In genomic region chr3:197458179-197458707, GRCh38 we compare ENCODE assay signal across 1 cellular context.
TF ChIP-seq lines count a peak whose summit lies in the region.

No MANE protein-coding gene starts in this region.

TF ChIP-seq in HepG2, 621 proteins besides CTCF, POLR2A, EP300 and RAD21 (continued from another document and continues in another):
- TF ChIP-seq, protein P1, sequence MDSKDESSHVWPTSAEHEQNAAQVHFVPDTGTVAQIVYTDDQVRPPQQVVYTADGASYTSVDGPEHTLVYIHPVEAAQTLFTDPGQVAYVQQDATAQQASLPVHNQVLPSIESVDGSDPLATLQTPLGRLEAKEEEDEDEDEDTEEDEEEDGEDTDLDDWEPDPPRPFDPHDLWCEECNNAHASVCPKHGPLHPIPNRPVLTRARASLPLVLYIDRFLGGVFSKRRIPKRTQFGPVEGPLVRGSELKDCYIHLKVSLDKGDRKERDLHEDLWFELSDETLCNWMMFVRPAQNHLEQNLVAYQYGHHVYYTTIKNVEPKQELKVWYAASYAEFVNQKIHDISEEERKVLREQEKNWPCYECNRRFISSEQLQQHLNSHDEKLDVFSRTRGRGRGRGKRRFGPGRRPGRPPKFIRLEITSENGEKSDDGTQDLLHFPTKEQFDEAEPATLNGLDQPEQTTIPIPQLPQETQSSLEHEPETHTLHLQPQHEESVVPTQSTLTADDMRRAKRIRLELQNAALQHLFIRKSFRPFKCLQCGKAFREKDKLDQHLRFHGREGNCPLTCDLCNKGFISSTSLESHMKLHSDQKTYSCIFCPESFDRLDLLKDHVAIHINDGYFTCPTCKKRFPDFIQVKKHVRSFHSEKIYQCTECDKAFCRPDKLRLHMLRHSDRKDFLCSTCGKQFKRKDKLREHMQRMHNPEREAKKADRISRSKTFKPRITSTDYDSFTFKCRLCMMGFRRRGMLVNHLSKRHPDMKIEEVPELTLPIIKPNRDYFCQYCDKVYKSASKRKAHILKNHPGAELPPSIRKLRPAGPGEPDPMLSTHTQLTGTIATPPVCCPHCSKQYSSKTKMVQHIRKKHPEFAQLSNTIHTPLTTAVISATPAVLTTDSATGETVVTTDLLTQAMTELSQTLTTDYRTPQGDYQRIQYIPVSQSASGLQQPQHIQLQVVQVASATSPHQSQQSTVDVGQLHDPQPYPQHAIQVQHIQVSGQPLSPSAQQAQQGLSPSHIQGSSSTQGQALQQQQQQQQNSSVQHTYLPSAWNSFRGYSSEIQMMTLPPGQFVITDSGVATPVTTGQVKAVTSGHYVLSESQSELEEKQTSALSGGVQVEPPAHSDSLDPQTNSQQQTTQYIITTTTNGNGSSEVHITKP (CRISPR knock-in tag; IDR thresholded peaks at IDR 0.05; ENCODE audit: low read depth), result no peak
- TF ChIP-seq ZNF790 (CRISPR knock-in tag; IDR thresholded peaks at IDR 0.05; ENCODE audit: borderline replicate concordance) (no peak), ZBTB38 (CRISPR knock-in tag; IDR thresholded peaks at IDR 0.05) (peak; percentile 33; the same call in 1 of the 2 replicates), ZNF749 (CRISPR knock-in tag; IDR thresholded peaks at IDR 0.05; ENCODE audit: borderline replicate concordance) (no peak; the same call in 1 of the 2 replicates), ZNF740 (CRISPR knock-in tag; IDR thresholded peaks at IDR 0.05) (peak; percentile 59; the same call in 1 of the 2 replicates), RARA (CRISPR knock-in tag; IDR thresholded peaks at IDR 0.05) (peak; percentile 18; the same call in 1 of the 2 replicates), TCF7 (IDR thresholded peaks at IDR 0.05; ENCODE audit: low read depth) (no peak), ZFY (CRISPR knock-in tag; IDR thresholded peaks at IDR 0.05) (peak; percentile 54; the same call in 1 of the 2 replicates), TOE1 (CRISPR knock-in tag; IDR thresholded peaks at IDR 0.05) (no peak), SNRNP70 (IDR thresholded peaks at IDR 0.05; ENCODE audit: low read depth, low read length) (no peak), ZMYM2 (CRISPR knock-in tag; IDR thresholded peaks at IDR 0.05) (no peak), ETV6 (CRISPR knock-in tag; conservative IDR thresholded peaks at IDR 0.05) (0 out of 2 replicates have a peak, but pooled peaks have one; percentile 7), ZNF543 (CRISPR knock-in tag; IDR thresholded peaks at IDR 0.05) (no peak), MAFF (IDR thresholded peaks at IDR 0.05; ENCODE audit: low read depth, low read length) (no peak), GFI1 (CRISPR knock-in tag; IDR thresholded peaks at IDR 0.05; ENCODE audit: borderline replicate concordance) (peak; percentile 47; the same call in 1 of the 2 replicates), ZBTB49 (CRISPR knock-in tag; IDR thresholded peaks at IDR 0.05; ENCODE audit: borderline replicate concordance) (no peak), ZNF10 (CRISPR knock-in tag; IDR thresholded peaks at IDR 0.05; ENCODE audit: borderline replicate concordance, low read depth) (no peak), NFIB (CRISPR knock-in tag; IDR thresholded peaks at IDR 0.05; ENCODE audit: borderline replicate concordance) (no peak), SNAPC2 (CRISPR knock-in tag; IDR thresholded peaks at IDR 0.05) (no peak), ZNF644 (CRISPR knock-in tag; IDR thresholded peaks at IDR 0.05; ENCODE audit: low read depth) (peak; percentile 96), PAWR (CRISPR knock-in tag; IDR thresholded peaks at IDR 0.05; ENCODE audit: borderline replicate concordance) (no peak), PBX2 (CRISPR knock-in tag; IDR thresholded peaks at IDR 0.05) (no peak), ARNT2 (CRISPR knock-in tag; IDR thresholded peaks at IDR 0.05; ENCODE audit: low read depth) (0 out of 2 replicates have a peak, but pooled peaks have one; percentile 60), FIP1L1 (IDR thresholded peaks at IDR 0.05; ENCODE audit: borderline replicate concordance, insufficient read depth, low read depth, low read length) (no peak), ZC3H13 (CRISPR knock-in tag; IDR thresholded peaks at IDR 0.05) (no peak), SNAPC5 (CRISPR knock-in tag; IDR thresholded peaks at IDR 0.05; ENCODE audit: borderline replicate concordance) (no peak), ATRX (CRISPR knock-in tag; IDR thresholded peaks at IDR 0.05; ENCODE audit: borderline replicate concordance) (no peak), KLF9 (CRISPR knock-in tag; IDR thresholded peaks at IDR 0.05; ENCODE audit: low read depth) (no peak), U2AF1 (optimal IDR thresholded peaks at IDR 0.05; ENCODE audit: low read depth, low read length) (no peak), ARID3A (IDR thresholded peaks at IDR 0.05; ENCODE audit: low read depth, low read length) (no peak), POLR2AphosphoS2 (IDR thresholded peaks at IDR 0.05; ENCODE audit: low read depth, low read length) (no peak), NBN (conservative IDR thresholded peaks at IDR 0.05) (no peak), ZNF879 (CRISPR knock-in tag; IDR thresholded peaks at IDR 0.05) (no peak), NFIC (IDR thresholded peaks at IDR 0.05; ENCODE audit: low read length) (no peak), KAT8 (CRISPR knock-in tag; IDR thresholded peaks at IDR 0.05) (peak; percentile 40; the same call in 1 of the 2 replicates), ZMYM4 (CRISPR knock-in tag; IDR thresholded peaks at IDR 0.05) (no peak), ZNF546 (CRISPR knock-in tag; conservative IDR thresholded peaks at IDR 0.05) (no peak), HOXA9 (CRISPR knock-in tag; IDR thresholded peaks at IDR 0.05; ENCODE audit: borderline replicate concordance) (no peak), ZNF251 (CRISPR knock-in tag; IDR thresholded peaks at IDR 0.05) (no peak), ZNF296 (CRISPR knock-in tag; conservative IDR thresholded peaks at IDR 0.05) (no peak), SAP130 (CRISPR knock-in tag; IDR thresholded peaks at IDR 0.05; ENCODE audit: low read depth) (peak; percentile 45; the same call in 1 of the 2 replicates), FOXA3 (CRISPR knock-in tag; IDR thresholded peaks at IDR 0.05) (0 out of 2 replicates have a peak, but pooled peaks have one; percentile 38), KLF13 (CRISPR knock-in tag; IDR thresholded peaks at IDR 0.05) (no peak), ZNF317 (CRISPR knock-in tag; IDR thresholded peaks at IDR 0.05) (no peak), NFKBIZ (CRISPR knock-in tag; IDR thresholded peaks at IDR 0.05) (no peak), ZNF256 (CRISPR knock-in tag; conservative IDR thresholded peaks at IDR 0.05) (no peak), KLF11 (CRISPR knock-in tag; IDR thresholded peaks at IDR 0.05) (no peak), ZNF562 (CRISPR knock-in tag; IDR thresholded peaks at IDR 0.05; ENCODE audit: borderline replicate concordance) (no peak)
- TF ChIP-seq, protein P2, sequence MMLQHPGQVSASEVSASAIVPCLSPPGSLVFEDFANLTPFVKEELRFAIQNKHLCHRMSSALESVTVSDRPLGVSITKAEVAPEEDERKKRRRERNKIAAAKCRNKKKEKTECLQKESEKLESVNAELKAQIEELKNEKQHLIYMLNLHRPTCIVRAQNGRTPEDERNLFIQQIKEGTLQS (CRISPR knock-in tag; IDR thresholded peaks at IDR 0.05), result no peak
- TF ChIP-seq, protein P3, sequence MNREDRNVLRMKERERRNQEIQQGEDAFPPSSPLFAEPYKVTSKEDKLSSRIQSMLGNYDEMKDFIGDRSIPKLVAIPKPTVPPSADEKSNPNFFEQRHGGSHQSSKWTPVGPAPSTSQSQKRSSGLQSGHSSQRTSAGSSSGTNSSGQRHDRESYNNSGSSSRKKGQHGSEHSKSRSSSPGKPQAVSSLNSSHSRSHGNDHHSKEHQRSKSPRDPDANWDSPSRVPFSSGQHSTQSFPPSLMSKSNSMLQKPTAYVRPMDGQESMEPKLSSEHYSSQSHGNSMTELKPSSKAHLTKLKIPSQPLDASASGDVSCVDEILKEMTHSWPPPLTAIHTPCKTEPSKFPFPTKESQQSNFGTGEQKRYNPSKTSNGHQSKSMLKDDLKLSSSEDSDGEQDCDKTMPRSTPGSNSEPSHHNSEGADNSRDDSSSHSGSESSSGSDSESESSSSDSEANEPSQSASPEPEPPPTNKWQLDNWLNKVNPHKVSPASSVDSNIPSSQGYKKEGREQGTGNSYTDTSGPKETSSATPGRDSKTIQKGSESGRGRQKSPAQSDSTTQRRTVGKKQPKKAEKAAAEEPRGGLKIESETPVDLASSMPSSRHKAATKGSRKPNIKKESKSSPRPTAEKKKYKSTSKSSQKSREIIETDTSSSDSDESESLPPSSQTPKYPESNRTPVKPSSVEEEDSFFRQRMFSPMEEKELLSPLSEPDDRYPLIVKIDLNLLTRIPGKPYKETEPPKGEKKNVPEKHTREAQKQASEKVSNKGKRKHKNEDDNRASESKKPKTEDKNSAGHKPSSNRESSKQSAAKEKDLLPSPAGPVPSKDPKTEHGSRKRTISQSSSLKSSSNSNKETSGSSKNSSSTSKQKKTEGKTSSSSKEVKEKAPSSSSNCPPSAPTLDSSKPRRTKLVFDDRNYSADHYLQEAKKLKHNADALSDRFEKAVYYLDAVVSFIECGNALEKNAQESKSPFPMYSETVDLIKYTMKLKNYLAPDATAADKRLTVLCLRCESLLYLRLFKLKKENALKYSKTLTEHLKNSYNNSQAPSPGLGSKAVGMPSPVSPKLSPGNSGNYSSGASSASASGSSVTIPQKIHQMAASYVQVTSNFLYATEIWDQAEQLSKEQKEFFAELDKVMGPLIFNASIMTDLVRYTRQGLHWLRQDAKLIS (CRISPR knock-in tag; IDR thresholded peaks at IDR 0.05), result no peak
- TF ChIP-seq, protein P4, sequence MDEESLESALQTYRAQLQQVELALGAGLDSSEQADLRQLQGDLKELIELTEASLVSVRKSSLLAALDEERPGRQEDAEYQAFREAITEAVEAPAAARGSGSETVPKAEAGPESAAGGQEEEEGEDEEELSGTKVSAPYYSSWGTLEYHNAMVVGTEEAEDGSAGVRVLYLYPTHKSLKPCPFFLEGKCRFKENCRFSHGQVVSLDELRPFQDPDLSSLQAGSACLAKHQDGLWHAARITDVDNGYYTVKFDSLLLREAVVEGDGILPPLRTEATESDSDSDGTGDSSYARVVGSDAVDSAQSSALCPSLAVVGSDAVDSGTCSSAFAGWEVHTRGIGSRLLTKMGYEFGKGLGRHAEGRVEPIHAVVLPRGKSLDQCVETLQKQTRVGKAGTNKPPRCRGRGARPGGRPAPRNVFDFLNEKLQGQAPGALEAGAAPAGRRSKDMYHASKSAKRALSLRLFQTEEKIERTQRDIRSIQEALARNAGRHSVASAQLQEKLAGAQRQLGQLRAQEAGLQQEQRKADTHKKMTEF (CRISPR knock-in tag; IDR thresholded peaks at IDR 0.05), result 0 out of 2 replicates have a peak, but pooled peaks have one; percentile 30
- TF ChIP-seq, protein P5, sequence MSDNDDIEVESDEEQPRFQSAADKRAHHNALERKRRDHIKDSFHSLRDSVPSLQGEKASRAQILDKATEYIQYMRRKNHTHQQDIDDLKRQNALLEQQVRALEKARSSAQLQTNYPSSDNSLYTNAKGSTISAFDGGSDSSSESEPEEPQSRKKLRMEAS (IDR thresholded peaks at IDR 0.05), result peak; percentile 80
- TF ChIP-seq, protein P6, sequence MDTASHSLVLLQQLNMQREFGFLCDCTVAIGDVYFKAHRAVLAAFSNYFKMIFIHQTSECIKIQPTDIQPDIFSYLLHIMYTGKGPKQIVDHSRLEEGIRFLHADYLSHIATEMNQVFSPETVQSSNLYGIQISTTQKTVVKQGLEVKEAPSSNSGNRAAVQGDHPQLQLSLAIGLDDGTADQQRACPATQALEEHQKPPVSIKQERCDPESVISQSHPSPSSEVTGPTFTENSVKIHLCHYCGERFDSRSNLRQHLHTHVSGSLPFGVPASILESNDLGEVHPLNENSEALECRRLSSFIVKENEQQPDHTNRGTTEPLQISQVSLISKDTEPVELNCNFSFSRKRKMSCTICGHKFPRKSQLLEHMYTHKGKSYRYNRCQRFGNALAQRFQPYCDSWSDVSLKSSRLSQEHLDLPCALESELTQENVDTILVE (CRISPR knock-in tag; IDR thresholded peaks at IDR 0.05), result no peak
- TF ChIP-seq, protein P7, sequence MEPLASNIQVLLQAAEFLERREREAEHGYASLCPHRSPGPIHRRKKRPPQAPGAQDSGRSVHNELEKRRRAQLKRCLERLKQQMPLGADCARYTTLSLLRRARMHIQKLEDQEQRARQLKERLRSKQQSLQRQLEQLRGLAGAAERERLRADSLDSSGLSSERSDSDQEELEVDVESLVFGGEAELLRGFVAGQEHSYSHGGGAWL (CRISPR knock-in tag; IDR thresholded peaks at IDR 0.05), result no peak
